In the genomic region with DNA sequence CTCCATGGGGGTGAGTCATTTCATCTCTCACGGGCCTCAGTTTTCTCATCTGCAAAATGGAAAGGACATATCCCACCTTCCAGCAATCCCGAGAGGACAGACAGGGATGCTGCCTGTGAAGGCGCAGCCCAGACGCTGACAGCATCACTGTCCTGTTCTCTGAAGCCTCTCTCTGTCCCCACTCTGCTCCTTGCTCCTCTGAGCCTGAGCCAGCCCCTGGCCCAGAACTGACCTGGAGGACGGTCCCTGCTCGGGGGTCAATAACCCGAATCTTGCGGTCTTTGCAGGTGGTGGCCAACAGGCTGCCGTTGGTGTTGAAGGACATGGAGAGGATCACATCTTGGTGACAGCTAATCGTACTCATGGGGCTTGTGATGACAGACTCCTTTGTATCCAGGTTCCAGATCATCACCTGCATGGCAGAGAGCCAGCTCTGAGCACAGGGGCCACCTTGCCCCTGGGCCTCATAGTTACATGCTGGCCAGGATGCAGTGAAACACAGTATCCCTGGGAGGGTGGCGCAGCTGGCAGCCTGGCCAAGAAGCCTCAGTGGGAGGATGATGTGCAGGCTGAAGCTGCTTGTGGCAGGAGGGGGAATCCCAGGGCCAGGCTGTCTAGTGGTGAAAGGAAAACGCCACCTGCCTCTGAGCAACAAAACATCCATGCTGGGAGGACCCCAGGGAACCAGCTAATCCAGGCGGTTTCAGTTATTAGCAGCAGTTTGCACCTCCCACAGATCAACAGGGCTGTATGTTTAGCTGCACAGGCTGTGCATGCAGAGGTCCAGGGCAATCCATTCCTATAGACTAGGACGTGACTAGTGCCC, we compare ENCODE assay signal across 13 cellular contexts.
DNase-seq lines count a peak whose midpoint lies in the region; ATAC-seq and TF ChIP-seq lines count a peak whose summit lies in the region.
"Had no signal": no experiment of that assay in that cellular context is flagged by ENCODE, and none has a peak within 500 bp of the region (broad histone marks: within the 10 kb centered on the region; RNA-seq: fewer than 3 reads in every experiment).

No MANE protein-coding gene starts in this region.

- H3K27ac ChIP-seq in VCaP: peak overlapping the region; percentile 98; the same call in 1 of the 2 replicates
- H3K27ac ChIP-seq: right lobe of liver, uterus had no signal

- ATAC-seq in stimulated activated effector memory CD8-positive, alpha-beta T cell treated with anti-CD3 and anti-CD28 coated beads, Interleukin-12 subunit alpha, Interleukin-12 subunit beta, amount 100 ng/mL, for 72 hours: peak; percentile 65
- ATAC-seq in GM21423 (IDR thresholded peaks at IDR 0.05; ENCODE audit: unreplicated experiment): no peak
- ATAC-seq: right lobe of liver, SK-N-SH treated with all-trans-retinoic acid at 6 μM for 48 hours had no signal

- DNase-seq in activated CD4-positive, CD25-positive, alpha-beta regulatory T cell treated with anti-CD3 and anti-CD28 coated beads, Interleukin-2, amount 50 U/mL, for 72 hours: peak; percentile 28
- no peak for DNase-seq in activated CD4-positive, CD25-positive, alpha-beta regulatory T cell (lab: John Stamatoyannopoulos, UW)
- DNase-seq in NCI-H2107 (lab: John Stamatoyannopoulos, UW): peak; percentile 65
- DNase-seq in stimulated activated effector memory CD8-positive, alpha-beta T cell treated with anti-CD3 and anti-CD28 coated beads, Interleukin-12 subunit alpha, Interleukin-12 subunit beta, amount 100 ng/mL, for 72 hours (ENCODE audit: low spot score in 2 of 2): no peak
- no peak for DNase-seq in GM19238 (ENCODE audit: insufficient read length, low spot score)
- no peak for DNase-seq in stimulated activated CD4-positive, alpha-beta T cell treated with anti-CD3 and anti-CD28 coated beads, Interleukin-4, amount 100 ng/mL, for 4 hours
- DNase-seq: activated CD4-positive, alpha-beta T cell treated with anti-CD3 and anti-CD28 coated beads, Interleukin-2, amount 50 U/mL, for 4 hours; NCI-H1048; uterus had no signal

- peaks cover 12% of the 10 kb centered on the region for H3K4me1 Mint-ChIP-seq in stimulated activated effector memory CD8-positive, alpha-beta T cell treated with anti-CD3 and anti-CD28 coated beads, Interleukin-12 subunit alpha, Interleukin-12 subunit beta, amount 100 ng/mL, for 72 hours

- H3K4me3 Mint-ChIP-seq in stimulated activated effector memory CD8-positive, alpha-beta T cell treated with anti-CD3 and anti-CD28 coated beads, Interleukin-12 subunit alpha, Interleukin-12 subunit beta, amount 100 ng/mL, for 72 hours: no peak overlapping the region

- H3K36me3 Mint-ChIP-seq in stimulated activated effector memory CD8-positive, alpha-beta T cell treated with anti-CD3 and anti-CD28 coated beads, Interleukin-12 subunit alpha, Interleukin-12 subunit beta, amount 100 ng/mL, for 72 hours: peaks cover 16% of the 10 kb centered on the region

- peak overlapping the region; percentile 37 for H3K27ac Mint-ChIP-seq in stimulated activated effector memory CD8-positive, alpha-beta T cell treated with anti-CD3 and anti-CD28 coated beads, Interleukin-12 subunit alpha, Interleukin-12 subunit beta, amount 100 ng/mL, for 72 hours

- TF ChIP-seq CTCF in VCaP (conservative IDR thresholded peaks at IDR 0.05): no peak

- no peaks in the 10 kb centered on the region for H3K9me3 Mint-ChIP-seq in stimulated activated effector memory CD8-positive, alpha-beta T cell treated with anti-CD3 and anti-CD28 coated beads, Interleukin-12 subunit alpha, Interleukin-12 subunit beta, amount 100 ng/mL, for 72 hours

Comparison
In these comparisons a context has a peak if more than half of its experiments do, and no peak if none do; other contexts are left out.
1. DNase-seq: peak in activated CD4-positive, CD25-positive, alpha-beta regulatory T cell treated with anti-CD3 and anti-CD28 coated beads, Interleukin-2, amount 50 U/mL, for 72 hours (single experiment) and NCI-H2107 (single experiment); none in activated CD4-positive, CD25-positive, alpha-beta regulatory T cell (0 of 4), stimulated activated effector memory CD8-positive, alpha-beta T cell treated with anti-CD3 and anti-CD28 coated beads, Interleukin-12 subunit alpha, Interleukin-12 subunit beta, amount 100 ng/mL, for 72 hours (0 of 2), GM19238 (single experiment) and stimulated activated CD4-positive, alpha-beta T cell treated with anti-CD3 and anti-CD28 coated beads, Interleukin-4, amount 100 ng/mL, for 4 hours (0 of 2).